1 cellular context compared by ENCODE assay signal in the genomic region with DNA sequence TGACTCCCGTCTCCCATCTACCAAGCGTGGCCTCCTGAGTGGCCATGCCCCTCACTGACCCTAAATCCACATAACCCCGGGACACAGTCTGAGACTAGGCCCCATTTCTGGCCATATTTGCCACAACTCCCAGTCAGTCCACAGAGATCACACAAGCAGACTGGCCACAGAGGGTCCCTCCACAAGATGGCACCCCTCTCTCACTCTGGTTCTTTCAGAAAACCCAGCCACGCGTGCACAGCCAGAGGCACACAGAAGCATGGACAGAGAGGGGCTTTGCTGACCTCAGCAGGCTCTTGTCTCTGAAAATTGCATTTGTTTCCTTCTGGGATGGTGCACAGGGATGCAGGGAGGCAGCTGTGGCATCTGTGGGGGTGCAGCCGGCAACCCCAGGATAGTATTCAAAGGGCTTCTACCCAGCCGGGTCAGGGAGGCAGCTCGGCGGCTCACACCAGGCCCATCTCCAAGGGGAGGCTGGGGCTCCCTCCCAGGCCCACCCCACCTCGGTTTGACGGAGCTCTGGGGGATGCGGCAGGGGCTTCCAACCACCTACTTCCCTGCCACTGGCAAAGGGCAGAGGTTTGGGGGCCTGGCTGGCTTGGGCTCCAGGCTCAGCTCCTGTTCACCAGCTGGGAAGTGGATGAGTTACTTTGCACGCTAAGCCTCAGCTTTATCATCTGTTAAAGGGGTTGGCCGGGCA.
TF ChIP-seq lines count a peak whose summit lies in the region.

No MANE protein-coding gene starts in this region.

TF ChIP-seq in K562, 482 proteins besides CTCF, POLR2A, EP300 and RAD21:
- TF ChIP-seq ZNF280B (CRISPR knock-in tag; IDR thresholded peaks at IDR 0.05): no peak
- TF ChIP-seq MAX (CRISPR knock-in tag; IDR thresholded peaks at IDR 0.05): no peak
- TF ChIP-seq ARID3A (IDR thresholded peaks at IDR 0.05; ENCODE audit: borderline replicate concordance, low read depth, low read length): no peak
- no peak for TF ChIP-seq GTF3C2 (IDR thresholded peaks at IDR 0.05; ENCODE audit: borderline replicate concordance, extremely low read depth, insufficient read length)
- TF ChIP-seq, protein P1, sequence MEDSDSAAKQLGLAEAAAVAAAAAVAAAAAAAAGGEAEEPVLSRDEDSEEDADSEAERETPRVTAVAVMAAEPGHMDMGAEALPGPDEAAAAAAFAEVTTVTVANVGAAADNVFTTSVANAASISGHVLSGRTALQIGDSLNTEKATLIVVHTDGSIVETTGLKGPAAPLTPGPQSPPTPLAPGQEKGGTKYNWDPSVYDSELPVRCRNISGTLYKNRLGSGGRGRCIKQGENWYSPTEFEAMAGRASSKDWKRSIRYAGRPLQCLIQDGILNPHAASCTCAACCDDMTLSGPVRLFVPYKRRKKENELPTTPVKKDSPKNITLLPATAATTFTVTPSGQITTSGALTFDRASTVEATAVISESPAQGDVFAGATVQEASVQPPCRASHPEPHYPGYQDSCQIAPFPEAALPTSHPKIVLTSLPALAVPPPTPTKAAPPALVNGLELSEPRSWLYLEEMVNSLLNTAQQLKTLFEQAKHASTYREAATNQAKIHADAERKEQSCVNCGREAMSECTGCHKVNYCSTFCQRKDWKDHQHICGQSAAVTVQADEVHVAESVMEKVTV (CRISPR knock-in tag; IDR thresholded peaks at IDR 0.05): 0 out of 2 replicates have a peak, but pooled peaks have one; percentile 28
- TF ChIP-seq ZNF316 (IDR thresholded peaks at IDR 0.05): no peak
TF ChIP-seq in K562: peak in this region for 1.
